ENCODE assay signal across 8 cellular contexts in the genomic region with DNA sequence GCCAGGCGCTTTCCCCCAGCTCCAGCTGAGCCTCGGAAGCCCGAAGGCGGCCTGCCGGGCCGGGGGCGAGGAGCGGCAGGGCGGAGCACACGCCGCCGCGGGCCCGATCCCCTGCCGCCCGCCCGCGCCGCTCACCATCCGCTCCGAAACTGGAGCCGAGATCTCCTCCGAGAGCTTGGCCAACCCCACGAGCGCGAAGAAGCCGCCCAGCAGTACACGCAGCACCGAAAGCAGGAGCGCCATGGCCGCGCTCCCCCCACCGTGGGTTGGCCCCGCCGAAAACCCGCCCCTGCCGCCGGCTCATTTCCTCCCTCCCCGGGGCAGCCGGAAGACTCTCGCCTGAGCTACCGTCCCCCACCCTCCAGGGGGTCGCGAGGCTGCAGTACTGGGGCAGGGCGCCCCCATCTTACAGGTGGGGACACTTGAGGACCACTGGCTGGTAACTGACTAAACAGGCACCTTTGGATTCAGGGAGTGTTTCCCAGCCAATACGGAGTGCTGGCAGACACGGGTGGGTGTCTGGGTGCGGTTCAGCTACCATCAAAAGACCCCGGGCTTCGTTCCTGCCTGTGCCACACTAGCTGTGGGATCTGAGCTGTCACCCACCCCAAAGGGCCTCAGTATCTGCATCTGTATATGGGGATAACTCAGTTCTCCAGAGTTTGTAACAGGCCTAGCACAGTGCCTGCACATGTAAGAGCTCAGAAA.
DNase-seq lines count a peak whose midpoint lies in the region; ATAC-seq and TF ChIP-seq lines count a peak whose summit lies in the region.

A gene (minus strand): TSS at position 285 of the 708 bp plus-strand sequence. CDS start 42 bp downstream, at position 243.

- H3K9me3 ChIP-seq in NT2/D1 (ENCODE audit: insufficient read depth, low read length) (no peaks in the 10 kb centered on the region), mucosa of stomach (ENCODE audit: control insufficient read depth, low read length) (no peaks in the 10 kb centered on the region)

- peaks cover 21% of the 10 kb centered on the region for H3K36me3 ChIP-seq in NT2/D1 (ENCODE audit: insufficient read depth, insufficient read length, low read length)
- H3K36me3 ChIP-seq in mucosa of stomach (ENCODE audit: control insufficient read depth, insufficient read depth, low read length) = no peaks in the 10 kb centered on the region

- DNase-seq in AG09309 (ENCODE audit: low read depth) = no peak
- peak; percentile 32 for DNase-seq in NT2/D1 (ENCODE audit: low read depth, low spot score)
- DNase-seq in activated T-cell treated with anti-CD3 and anti-CD28 coated beads for 48 hours (ENCODE audit: low read depth) = peak; percentile 68
- peak; percentile 65 to 67 for DNase-seq in erythroblast (lab: John Stamatoyannopoulos, UW)
- DNase-seq in stimulated activated CD8-positive, alpha-beta memory T cell treated with anti-CD3 and anti-CD28 coated beads, Interleukin-4, amount 100 ng/mL, for 48 hours = peak; percentile 85

- peak; percentile 67 for TF ChIP-seq POLR2A in erythroblast (IDR thresholded peaks at IDR 0.05; ENCODE audit: low read length)

- H3K4me3 ChIP-seq in AG09309 (ENCODE audit: control insufficient read depth, low read depth, low read length) (peak within 1 kb of the TSS; percentile 85), NT2/D1 (ENCODE audit: insufficient read length, low read depth) (peak within 1 kb of the TSS; percentile 79), mucosa of stomach (ENCODE audit: low read length) (peak within 1 kb of the TSS; percentile 78)

- peaks cover 8% of the 10 kb centered on the region for H3K4me1 ChIP-seq in NT2/D1 (ENCODE audit: insufficient read depth, insufficient read length)
- peaks cover 10% of the 10 kb centered on the region for H3K4me1 ChIP-seq in mucosa of stomach (ENCODE audit: control insufficient read depth, insufficient read depth, low read length)

- H3K27me3 ChIP-seq in NT2/D1 (ENCODE audit: insufficient read depth, insufficient read length) (no peaks in the 10 kb centered on the region), mucosa of stomach (ENCODE audit: control insufficient read depth, insufficient read depth, low read length) (no peaks in the 10 kb centered on the region)

- no peak for TF ChIP-seq CTCF in AG09309 (IDR thresholded peaks at IDR 0.05; ENCODE audit: control insufficient read depth, insufficient read depth, low read depth, low read length, missing control alignments)

- H3K9ac ChIP-seq in NT2/D1 (ENCODE audit: insufficient read length, low read depth) (peak within 1 kb of the TSS; percentile 95), mucosa of stomach (ENCODE audit: low read length) (peak within 1 kb of the TSS; percentile 96)

- ATAC-seq in GM18867 (IDR thresholded peaks at IDR 0.05; ENCODE audit: unreplicated experiment) = peak; percentile 80
- ATAC-seq in HG03103 (IDR thresholded peaks at IDR 0.05; ENCODE audit: low read depth, unreplicated experiment) = peak; percentile 73
